In the genomic region with DNA sequence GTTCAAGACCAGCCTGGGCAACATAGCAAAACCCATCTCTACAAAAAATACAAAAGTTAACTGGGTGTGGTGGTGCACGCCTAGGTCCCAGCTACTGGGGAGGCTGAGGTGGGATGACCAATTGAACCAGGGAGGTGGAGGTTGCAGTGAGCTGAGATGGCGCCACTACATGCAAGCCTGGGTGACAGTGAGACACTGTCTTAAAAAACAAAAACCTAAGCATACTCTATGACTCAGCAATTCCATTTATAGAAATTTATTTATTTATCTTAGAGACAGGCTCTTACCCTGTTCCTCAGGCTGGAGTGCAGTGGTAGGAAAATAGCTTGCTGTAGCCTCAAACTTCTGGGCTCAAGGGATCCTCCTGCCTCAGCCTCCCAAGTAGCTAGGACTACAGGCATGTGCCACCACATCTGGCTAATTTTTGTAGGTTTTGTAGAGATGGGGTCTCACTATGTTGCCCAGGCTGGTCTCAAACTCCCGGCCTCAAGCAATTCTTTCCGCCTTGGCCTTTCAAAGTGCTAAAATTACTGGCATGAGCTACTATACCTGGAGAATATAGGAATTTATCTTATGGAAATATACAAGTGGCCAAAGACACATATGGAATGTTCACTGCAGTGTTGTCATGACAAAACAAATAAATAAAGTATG, we compare ENCODE assay signal across 18 cellular contexts. TPM values are rescaled to one million over a fixed set of nuclear protein-coding genes. Genes with fewer than 3 reads are reported as not detected.
A peak's percentile ranks its signal among the peaks of the same experiment; 100 is the strongest.
DNase-seq lines count a peak whose midpoint lies in the region; ATAC-seq, FAIRE-seq and TF ChIP-seq lines count a peak whose summit lies in the region.
"Had no signal": no experiment of that assay in that cellular context is flagged by ENCODE, and none has a peak within 500 bp of the region (broad histone marks: within the 10 kb centered on the region; RNA-seq: fewer than 3 reads in every experiment).

No MANE protein-coding gene starts in this region.

- intact Hi-C loops in endothelial cell of umbilical vein (cut with micrococcal nuclease) (loop anchor here (1.0 kb wide), 2 partner anchors 36 to 43 kb away; a partner anchor contains a TSS), posterior vena cava (cut with DNase I) (no loop called here)

- FAIRE-seq in endothelial cell of umbilical vein (lab: Jason Lieb, UNC), result peak; percentile 4

- dilution Hi-C loops in endothelial cell of umbilical vein (cut with MboI; ENCODE audit: extremely low pct_ligation_motif_present, low sequenced_read_pairs), result no loop called here

- BruUV-seq in endothelial cell of umbilical vein (replicated peaks; lab: Mats Ljungman, UMichigan), result no TSS peak

- H3K9me1 ChIP-seq in endothelial cell of umbilical vein (replicated peaks; ENCODE audit: control insufficient read depth, extremely low read depth, insufficient read depth, low read length), result no peaks in the 10 kb centered on the region

- H3K4me3 ChIP-seq in OCI-LY3 (ENCODE audit: low read length), result no peak overlapping the region
- H3K4me3 ChIP-seq in endothelial cell of umbilical vein (replicated peaks in 1 of 3; ENCODE audit: insufficient read depth in 1 of 3, low read depth in 1 of 3, low read length in 3 of 3), result no peak overlapping the region
- no peak overlapping the region for H3K4me3 ChIP-seq in Peyer's patch
- H3K4me3 ChIP-seq: esophagus squamous epithelium had no signal

- CTCF ChIA-PET in endothelial cell of umbilical vein (lab: Charles Lee), result interaction anchor here (0.8 to 2.0 kb wide), 4 partner anchors 41 to 286 kb away, joined by 4 to 8 read pairs (median 5); a partner anchor contains a TSS

- no peak for ATAC-seq in GM18858 (IDR thresholded peaks at IDR 0.05; ENCODE audit: unreplicated experiment)
- ATAC-seq: activated CD4-positive, CD25-positive, alpha-beta regulatory T cell treated with anti-CD3 and anti-CD28 coated beads, Interleukin-2, amount 50 U/mL, for 24 hours; activated CD8-positive, alpha-beta memory T cell treated with anti-CD3 and anti-CD28 coated beads, Interleukin-2, amount 10 ng/mL, durations not matched to agents 7 days and 5 days had no signal

- H3K36me3 ChIP-seq in OCI-LY3 (replicated peaks; ENCODE audit: low read depth, low read length) (no peaks in the 10 kb centered on the region), endothelial cell of umbilical vein (ENCODE audit: control insufficient read depth in 2 of 2, extremely low read depth in 1 of 2, insufficient read depth in 2 of 2, low read length in 2 of 2) (no peaks in the 10 kb centered on the region), Peyer's patch (no peaks in the 10 kb centered on the region)
- H3K36me3 ChIP-seq: esophagus squamous epithelium had no signal

- no peaks in the 10 kb centered on the region for H3K79me2 ChIP-seq in OCI-LY3 (ENCODE audit: low read length)
- no peaks in the 10 kb centered on the region for H3K79me2 ChIP-seq in endothelial cell of umbilical vein (ENCODE audit: control insufficient read depth, insufficient read depth, low read length)

- no peaks in the 10 kb centered on the region for H4K20me1 ChIP-seq in OCI-LY3 (ENCODE audit: insufficient read depth, low read length)
- no peaks in the 10 kb centered on the region for H4K20me1 ChIP-seq in endothelial cell of umbilical vein (replicated peaks; ENCODE audit: control insufficient read depth, extremely low read depth, insufficient read depth, low read length)

- H2AFZ ChIP-seq in OCI-LY3 (ENCODE audit: low read depth, low read length), result peak overlapping the region; percentile 86
- no peak overlapping the region for H2AFZ ChIP-seq in endothelial cell of umbilical vein (ENCODE audit: low read depth, low read length)

- POLR2A ChIA-PET in endothelial cell of umbilical vein (lab: Charles Lee), result interaction anchor here (0.7 kb wide), 1 partner anchor 43 kb away, joined by 3 read pairs; a partner anchor contains a TSS

- H3K9me3 ChIP-seq in OCI-LY3 (ENCODE audit: insufficient read depth, low read length), result peaks cover 5% of the 10 kb centered on the region
- H3K9me3 ChIP-seq in endothelial cell of umbilical vein (replicated peaks; ENCODE audit: control insufficient read depth, insufficient read depth, low read length), result no peaks in the 10 kb centered on the region
- no peaks in the 10 kb centered on the region for H3K9me3 ChIP-seq in Peyer's patch
- H3K9me3 ChIP-seq: esophagus squamous epithelium had no signal

- H3K9ac ChIP-seq in OCI-LY3 (ENCODE audit: low read length), result no peak overlapping the region
- H3K9ac ChIP-seq in endothelial cell of umbilical vein (replicated peaks; ENCODE audit: extremely low read depth, insufficient read depth, low read length), result peak overlapping the region; percentile 58

- DNase-seq in EL (peak; percentile 33), endothelial cell of umbilical vein (ENCODE audit: low read depth, low spot score) (peak; percentile 46), posterior vena cava (ENCODE audit: low spot score) (peak; percentile 29), Peyer's patch (no peak), COLO668 (lab: John Stamatoyannopoulos, UW; ENCODE audit: unreplicated experiment) (no peak), NCI-H226 (no peak)
- DNase-seq: activated CD8-positive, alpha-beta memory T cell treated with anti-CD3 and anti-CD28 coated beads, Interleukin-2, amount 10 ng/mL, durations not matched to agents 7 days and 5 days; DMS79 treated with DMSO at 0.1 percent for 48 hours; esophagus squamous epithelium; GOT3; naive B cell; NCI-H1105; NCI-H2171 treated with DMSO at 0.1 percent for 48 hours; RPMI8226; T-helper 2 cell had no signal

- H3K4me1 ChIP-seq in OCI-LY3 (ENCODE audit: low read length) (peaks cover 15% of the 10 kb centered on the region), endothelial cell of umbilical vein (ENCODE audit: control insufficient read depth, extremely low read depth, insufficient read depth, low read length) (peaks cover 29% of the 10 kb centered on the region), Peyer's patch (peaks cover 0 to 17% (median 0%) of the 10 kb centered on the region in 4 donors)

- no peaks in the 10 kb centered on the region for H3K27me3 ChIP-seq in OCI-LY3 (ENCODE audit: low read depth, low read length)
- H3K27me3 ChIP-seq in endothelial cell of umbilical vein (ENCODE audit: control insufficient read depth in 2 of 2, insufficient read depth in 2 of 2, low read length in 2 of 2), result peaks cover 0 to 1% of the 10 kb centered on the region in 2 experiments
- no peaks in the 10 kb centered on the region for H3K27me3 ChIP-seq in Peyer's patch
- H3K27me3 ChIP-seq: esophagus squamous epithelium had no signal

- H3K27ac ChIP-seq in OCI-LY3 (ENCODE audit: low read length), result no peak overlapping the region
- H3K27ac ChIP-seq in endothelial cell of umbilical vein (ENCODE audit: insufficient read depth, low read depth, low read length), result peak overlapping the region; percentile 92
- no peak overlapping the region for H3K27ac ChIP-seq in Peyer's patch
- H3K27ac ChIP-seq: esophagus squamous epithelium had no signal

- TF ChIP-seq CTCF in OCI-LY3 (IDR thresholded peaks at IDR 0.05; ENCODE audit: low read depth, low read length), result no peak
- TF ChIP-seq CTCF in endothelial cell of umbilical vein (IDR thresholded peaks at IDR 0.05; ENCODE audit: extremely low read depth in 1 of 2, insufficient read depth in 1 of 2, low read depth in 1 of 2, low read length in 2 of 2), result no peak
- no peak for TF ChIP-seq CTCF in Peyer's patch (IDR thresholded peaks at IDR 0.05)

- H3K4me2 ChIP-seq in OCI-LY3 (ENCODE audit: low read length), result peak overlapping the region; percentile 14; the same call in 1 of the 2 replicates
- peak overlapping the region; percentile 47 for H3K4me2 ChIP-seq in endothelial cell of umbilical vein (ENCODE audit: insufficient read depth, low read length)

- no peak for TF ChIP-seq POLR2A in endothelial cell of umbilical vein (IDR thresholded peaks at IDR 0.05; ENCODE audit: low read depth, low read length)
- TF ChIP-seq POLR2A in Peyer's patch (IDR thresholded peaks at IDR 0.05), result no peak

TF ChIP-seq in endothelial cell of umbilical vein, 7 proteins besides CTCF, POLR2A, EP300 and RAD21:
- TF ChIP-seq JUN (IDR thresholded peaks at IDR 0.05; ENCODE audit: borderline replicate concordance, insufficient read depth, insufficient read length, low read depth) (peak; percentile 24), EZH2 (IDR thresholded peaks at IDR 0.05; ENCODE audit: borderline replicate concordance, low read depth, low read length, severe bottlenecking) (no peak)

RNA-seq across cellular contexts. Expression of a gene that starts 43.3 kb away (rescaled TPM):
- total RNA-seq in endothelial cell of umbilical vein, result 46.1 and 52.1 TPM in 2 replicates
- 17.4 and 22.7 TPM in 2 replicates for polyA plus RNA-seq in endothelial cell of umbilical vein
- polyA plus RNA-seq in endothelial cell of umbilical vein (2011; cell fraction: cytosol; rRNA removed), result 10.1 and 15.0 TPM in 2 replicates
- 42.4 and 45.5 TPM in 2 replicates for polyA plus RNA-seq in endothelial cell of umbilical vein (2011; cell fraction: nucleus; rRNA removed)
- 18.4 and 23.6 TPM in 2 replicates for polyA plus RNA-seq in endothelial cell of umbilical vein (2012)
- polyA minus RNA-seq in endothelial cell of umbilical vein, result 23.1 and 25.5 TPM in 2 replicates
- 7.8 TPM for polyA minus RNA-seq in endothelial cell of umbilical vein (2011; cell fraction: cytosol; rRNA and poly(A)+ RNA removed)
- 29.3 and 38.6 TPM in 2 replicates for polyA minus RNA-seq in endothelial cell of umbilical vein (2011; cell fraction: nucleus; rRNA and poly(A)+ RNA removed)
- total RNA-seq in posterior vena cava, result 10 to 100 TPM; 16.2 to 22.4 TPM
- total RNA-seq in Peyer's patch, result 10 to 100 TPM in 1 of 4 donors, 1 to 10 TPM in 3; 3.3 to 16.5 (median 7.5) TPM

RNA-seq across cellular contexts. Expression of a gene that starts 43.5 kb away (rescaled TPM):
- 393 and 395 TPM in 2 replicates for total RNA-seq in endothelial cell of umbilical vein
- polyA plus RNA-seq in endothelial cell of umbilical vein, result 545 and 579 TPM in 2 replicates
- polyA plus RNA-seq in endothelial cell of umbilical vein (2011; cell fraction: cytosol; rRNA removed), result 324 and 346 TPM in 2 replicates
- 313 and 415 TPM in 2 replicates for polyA plus RNA-seq in endothelial cell of umbilical vein (2011; cell fraction: nucleus; rRNA removed)
- polyA plus RNA-seq in endothelial cell of umbilical vein (2012), result 363 and 512 TPM in 2 replicates
- 426 and 448 TPM in 2 replicates for polyA minus RNA-seq in endothelial cell of umbilical vein
- polyA minus RNA-seq in endothelial cell of umbilical vein (2011; cell fraction: cytosol; rRNA and poly(A)+ RNA removed), result 212 TPM
- 90.8 and 166 TPM in 2 replicates for polyA minus RNA-seq in endothelial cell of umbilical vein (2011; cell fraction: nucleus; rRNA and poly(A)+ RNA removed)
- 100 to 1,000 TPM; 285 to 313 TPM for total RNA-seq in posterior vena cava
- total RNA-seq in Peyer's patch, result 1,000 to 10,000 TPM in 1 of 4 donors, 100 to 1,000 TPM in 3; 104 to 1,479 (median 689) TPM

RNA-seq across cellular contexts. Expression of a gene that starts 58.0 kb away (rescaled TPM):
- total RNA-seq in endothelial cell of umbilical vein, result 2.5 and 3.1 TPM in 2 replicates
- 1.8 TPM in 2 replicates for polyA plus RNA-seq in endothelial cell of umbilical vein
- 1.5 and 1.7 TPM in 2 replicates for polyA plus RNA-seq in endothelial cell of umbilical vein (2011; cell fraction: cytosol; rRNA removed)
- polyA plus RNA-seq in endothelial cell of umbilical vein (2011; cell fraction: nucleus; rRNA removed), result 1.4 and 1.5 TPM in 2 replicates
- 1.1 and 2.1 TPM in 2 replicates for polyA plus RNA-seq in endothelial cell of umbilical vein (2012)
- polyA minus RNA-seq in endothelial cell of umbilical vein, result 0.92 and 2.1 TPM in 2 replicates
- polyA minus RNA-seq in endothelial cell of umbilical vein (2011; cell fraction: cytosol; rRNA and poly(A)+ RNA removed), result 1.9 TPM
- 1.2 and 2.4 TPM in 2 replicates for polyA minus RNA-seq in endothelial cell of umbilical vein (2011; cell fraction: nucleus; rRNA and poly(A)+ RNA removed)
- total RNA-seq in posterior vena cava, result 1 to 10 TPM; 2.5 to 4.0 TPM
- total RNA-seq in Peyer's patch, result 1 to 10 TPM; 2.3 to 5.2 (median 3.1) TPM

Comparison
In these comparisons a context has a peak if more than half of its experiments do, and no peak if none do; other contexts are left out.
1. DNase-seq: peak in EL (single experiment), endothelial cell of umbilical vein (single experiment) and posterior vena cava (single experiment); none in Peyer's patch (0 of 3), COLO668 (single experiment) and NCI-H226 (single experiment).